1 cellular context compared by ENCODE assay signal in the genomic region with DNA sequence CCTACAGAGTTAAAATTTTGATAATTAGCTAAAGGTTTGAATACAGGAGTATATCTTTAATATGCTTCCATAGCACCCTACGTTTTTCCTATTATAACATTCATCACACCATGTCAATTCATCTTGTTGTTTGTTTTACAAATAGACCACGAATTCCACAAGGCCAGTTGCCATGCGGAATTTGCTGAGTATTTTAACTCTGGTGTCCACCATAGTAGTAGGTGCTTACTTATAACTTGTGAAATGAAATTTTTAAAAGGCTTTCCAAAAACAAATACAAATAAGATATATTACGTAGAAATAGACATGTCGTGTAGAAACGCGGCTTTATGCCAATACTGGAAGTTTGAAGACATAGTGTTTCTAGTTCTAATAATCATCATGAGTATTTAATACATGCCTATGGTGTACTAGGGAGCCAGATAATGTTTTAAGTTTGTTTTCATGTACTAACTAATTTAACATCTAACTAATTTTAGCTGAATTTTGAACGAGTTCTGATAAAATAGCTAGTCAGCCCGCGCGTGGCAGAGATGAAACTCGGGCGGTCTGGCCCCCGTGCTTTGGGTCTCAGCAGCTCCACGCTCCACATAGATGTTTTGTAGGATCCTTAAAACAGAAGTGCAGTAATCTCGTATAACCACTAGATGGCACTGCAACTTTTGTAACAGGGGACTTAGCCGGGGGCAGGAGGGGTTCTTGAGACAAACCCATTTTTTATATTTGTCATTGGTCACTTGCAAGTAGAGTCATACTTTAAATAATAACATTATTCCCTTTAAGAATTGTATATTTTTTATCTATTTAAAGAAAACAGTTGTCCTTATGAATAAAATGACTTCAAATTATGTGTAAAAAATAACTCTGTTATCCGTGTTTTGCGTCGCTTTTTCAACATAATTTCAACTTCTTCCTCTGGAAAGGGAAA.
TF ChIP-seq lines count a peak whose summit lies in the region.

No MANE protein-coding gene starts in this region.

TF ChIP-seq in K562, 482 proteins besides CTCF, POLR2A, EP300 and RAD21 (continued from another document):
- TF ChIP-seq, protein P1, sequence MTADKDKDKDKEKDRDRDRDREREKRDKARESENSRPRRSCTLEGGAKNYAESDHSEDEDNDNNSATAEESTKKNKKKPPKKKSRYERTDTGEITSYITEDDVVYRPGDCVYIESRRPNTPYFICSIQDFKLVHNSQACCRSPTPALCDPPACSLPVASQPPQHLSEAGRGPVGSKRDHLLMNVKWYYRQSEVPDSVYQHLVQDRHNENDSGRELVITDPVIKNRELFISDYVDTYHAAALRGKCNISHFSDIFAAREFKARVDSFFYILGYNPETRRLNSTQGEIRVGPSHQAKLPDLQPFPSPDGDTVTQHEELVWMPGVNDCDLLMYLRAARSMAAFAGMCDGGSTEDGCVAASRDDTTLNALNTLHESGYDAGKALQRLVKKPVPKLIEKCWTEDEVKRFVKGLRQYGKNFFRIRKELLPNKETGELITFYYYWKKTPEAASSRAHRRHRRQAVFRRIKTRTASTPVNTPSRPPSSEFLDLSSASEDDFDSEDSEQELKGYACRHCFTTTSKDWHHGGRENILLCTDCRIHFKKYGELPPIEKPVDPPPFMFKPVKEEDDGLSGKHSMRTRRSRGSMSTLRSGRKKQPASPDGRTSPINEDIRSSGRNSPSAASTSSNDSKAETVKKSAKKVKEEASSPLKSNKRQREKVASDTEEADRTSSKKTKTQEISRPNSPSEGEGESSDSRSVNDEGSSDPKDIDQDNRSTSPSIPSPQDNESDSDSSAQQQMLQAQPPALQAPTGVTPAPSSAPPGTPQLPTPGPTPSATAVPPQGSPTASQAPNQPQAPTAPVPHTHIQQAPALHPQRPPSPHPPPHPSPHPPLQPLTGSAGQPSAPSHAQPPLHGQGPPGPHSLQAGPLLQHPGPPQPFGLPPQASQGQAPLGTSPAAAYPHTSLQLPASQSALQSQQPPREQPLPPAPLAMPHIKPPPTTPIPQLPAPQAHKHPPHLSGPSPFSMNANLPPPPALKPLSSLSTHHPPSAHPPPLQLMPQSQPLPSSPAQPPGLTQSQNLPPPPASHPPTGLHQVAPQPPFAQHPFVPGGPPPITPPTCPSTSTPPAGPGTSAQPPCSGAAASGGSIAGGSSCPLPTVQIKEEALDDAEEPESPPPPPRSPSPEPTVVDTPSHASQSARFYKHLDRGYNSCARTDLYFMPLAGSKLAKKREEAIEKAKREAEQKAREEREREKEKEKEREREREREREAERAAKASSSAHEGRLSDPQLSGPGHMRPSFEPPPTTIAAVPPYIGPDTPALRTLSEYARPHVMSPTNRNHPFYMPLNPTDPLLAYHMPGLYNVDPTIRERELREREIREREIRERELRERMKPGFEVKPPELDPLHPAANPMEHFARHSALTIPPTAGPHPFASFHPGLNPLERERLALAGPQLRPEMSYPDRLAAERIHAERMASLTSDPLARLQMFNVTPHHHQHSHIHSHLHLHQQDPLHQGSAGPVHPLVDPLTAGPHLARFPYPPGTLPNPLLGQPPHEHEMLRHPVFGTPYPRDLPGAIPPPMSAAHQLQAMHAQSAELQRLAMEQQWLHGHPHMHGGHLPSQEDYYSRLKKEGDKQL (CRISPR knock-in tag; IDR thresholded peaks at IDR 0.05; ENCODE audit: borderline replicate concordance): no peak
- TF ChIP-seq HNRNPUL1 (IDR thresholded peaks at IDR 0.05; ENCODE audit: low read length) (no peak), ZNF165 (CRISPR knock-in tag; IDR thresholded peaks at IDR 0.05; ENCODE audit: borderline replicate concordance) (no peak), ZNF551 (CRISPR knock-in tag; IDR thresholded peaks at IDR 0.05) (no peak), HNRNPL (IDR thresholded peaks at IDR 0.05; ENCODE audit: low read depth, low read length) (no peak), ZC3H11A (IDR thresholded peaks at IDR 0.05; ENCODE audit: low read depth, low read length) (no peak), RBBP5 (IDR thresholded peaks at IDR 0.05; ENCODE audit: borderline replicate concordance, insufficient read depth, low read length, poor library complexity, severe bottlenecking) (no peak), MAZ (CRISPR knock-in tag; conservative IDR thresholded peaks at IDR 0.05 in 1 of 2, IDR thresholded peaks at IDR 0.05 in 1 of 2) (peak in 1 of 2 experiments; percentile 93; a peak in 2 of 4 replicates), SRF (CRISPR knock-in tag; IDR thresholded peaks at IDR 0.05) (no peak), PHB2 (IDR thresholded peaks at IDR 0.05; ENCODE audit: low read depth) (no peak), KAT7 (CRISPR knock-in tag; IDR thresholded peaks at IDR 0.05; ENCODE audit: borderline replicate concordance) (no peak), RBFOX2 (IDR thresholded peaks at IDR 0.05; ENCODE audit: low read depth, low read length) (peak; percentile 11; the same call in 1 of the 2 replicates), MYBL2 (IDR thresholded peaks at IDR 0.05; ENCODE audit: low read depth) (no peak), MYBL2 (CRISPR knock-in tag; IDR thresholded peaks at IDR 0.05; ENCODE audit: borderline replicate concordance) (no peak), L3MBTL2 (IDR thresholded peaks at IDR 0.05) (0 out of 2 replicates have a peak, but pooled peaks have one; percentile 27), ZNF239 (CRISPR knock-in tag; IDR thresholded peaks at IDR 0.05) (no peak), SMC3 (conservative IDR thresholded peaks at IDR 0.05; ENCODE audit: insufficient read depth, low read depth, low read length) (peak; percentile 43), PRMT5 (CRISPR knock-in tag; IDR thresholded peaks at IDR 0.05) (no peak), RCOR1 (IDR thresholded peaks at IDR 0.05; ENCODE audit: borderline replicate concordance in 1 of 2, low read depth in 2 of 2, low read length in 2 of 2) (no peak), DNMT1 (IDR thresholded peaks at IDR 0.05) (no peak), ZNF134 (CRISPR knock-in tag; conservative IDR thresholded peaks at IDR 0.05) (no peak)
- TF ChIP-seq, protein P2, sequence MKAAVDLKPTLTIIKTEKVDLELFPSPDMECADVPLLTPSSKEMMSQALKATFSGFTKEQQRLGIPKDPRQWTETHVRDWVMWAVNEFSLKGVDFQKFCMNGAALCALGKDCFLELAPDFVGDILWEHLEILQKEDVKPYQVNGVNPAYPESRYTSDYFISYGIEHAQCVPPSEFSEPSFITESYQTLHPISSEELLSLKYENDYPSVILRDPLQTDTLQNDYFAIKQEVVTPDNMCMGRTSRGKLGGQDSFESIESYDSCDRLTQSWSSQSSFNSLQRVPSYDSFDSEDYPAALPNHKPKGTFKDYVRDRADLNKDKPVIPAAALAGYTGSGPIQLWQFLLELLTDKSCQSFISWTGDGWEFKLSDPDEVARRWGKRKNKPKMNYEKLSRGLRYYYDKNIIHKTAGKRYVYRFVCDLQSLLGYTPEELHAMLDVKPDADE (conservative IDR thresholded peaks at IDR 0.05; ENCODE audit: control insufficient read depth, low read depth, low read length): no peak
